ENCODE assay signal across 2 cellular contexts in genomic region chr4:8168232-8168631, GRCh38.
A peak's percentile ranks its signal among the peaks of the same experiment; 100 is the strongest.
TF ChIP-seq lines count a peak whose summit lies in the region.

No MANE protein-coding gene starts in this region.

TF ChIP-seq in GM23338, 12 proteins besides CTCF, POLR2A, EP300 and RAD21:
- no peak for TF ChIP-seq ETS1 (IDR thresholded peaks at IDR 0.05)

TF ChIP-seq in K562, 482 proteins besides CTCF, POLR2A, EP300 and RAD21:
- TF ChIP-seq HNRNPH1 (optimal IDR thresholded peaks at IDR 0.05; ENCODE audit: low read depth, low read length) (no peak), TRIM28 (IDR thresholded peaks at IDR 0.05) (0 out of 2 replicates have a peak, but pooled peaks have one; percentile 42), RFX5 (IDR thresholded peaks at IDR 0.05; ENCODE audit: low read depth, low read length) (no peak), ZNF354B (CRISPR knock-in tag; IDR thresholded peaks at IDR 0.05) (no peak), SFPQ (IDR thresholded peaks at IDR 0.05; ENCODE audit: low read depth, low read length) (no peak), CEBPG (CRISPR knock-in tag; IDR thresholded peaks at IDR 0.05) (no peak), CEBPG (tag; conservative IDR thresholded peaks at IDR 0.05 in 1 of 2, IDR thresholded peaks at IDR 0.05 in 1 of 2) (no peak)
